10 cellular contexts compared by ENCODE assay signal in genomic region chr16:67326472-67327309, GRCh38. TPM values are rescaled to one million over a fixed set of nuclear protein-coding genes. Genes with fewer than 3 reads are reported as not detected.
DNase-seq lines count a peak whose midpoint lies in the region; FAIRE-seq lines count a peak whose summit lies in the region.
"Had no signal": no experiment of that assay in that cellular context is flagged by ENCODE, and none has a peak within 500 bp of the region (broad histone marks: within the 10 kb centered on the region; RNA-seq: fewer than 3 reads in every experiment).

TSS of gene KCTD19 (minus strand) at chr16:67326741. CDS start at chr16:67326707, 34 bp downstream.
TSS of gene LRRC36 (plus strand) at chr16:67326815. CDS start at chr16:67326863, 48 bp downstream.

- H3K4me1 ChIP-seq in subcutaneous abdominal adipose tissue (ENCODE audit: control insufficient read depth in 5 of 5, insufficient read depth in 5 of 5, low read length in 5 of 5), result peaks cover 3 to 18% (median 13%) of the 10 kb centered on the region in 5 donors

- H3K9me3 ChIP-seq in subcutaneous abdominal adipose tissue (ENCODE audit: control insufficient read depth in 5 of 5, low read length in 5 of 5), result no peaks in the 10 kb centered on the region
- H3K9me3 ChIP-seq: neutrophil had no signal

- no peaks in the 10 kb centered on the region for H3K27me3 ChIP-seq in subcutaneous abdominal adipose tissue (ENCODE audit: control insufficient read depth in 5 of 5, insufficient read depth in 4 of 5, low read length in 5 of 5)

- no peaks in the 10 kb centered on the region for H3K36me3 ChIP-seq in subcutaneous abdominal adipose tissue (ENCODE audit: control insufficient read depth in 5 of 5, insufficient read depth in 5 of 5, low read length in 5 of 5)
- H3K36me3 ChIP-seq: neutrophil had no signal

- no peak for FAIRE-seq in frontal cortex (lab: Jason Lieb, UNC)
- FAIRE-seq: A204.1 had no signal

- H3K9ac ChIP-seq in subcutaneous abdominal adipose tissue (ENCODE audit: low read length in 5 of 5), result peak within 1 kb of the TSS in 3 of 5 donors; percentile 35 to 76 (median 68)

- peak within 1 kb of the TSS; percentile 45 to 71 (median 66) for H3K4me3 ChIP-seq in subcutaneous abdominal adipose tissue (ENCODE audit: low read depth in 1 of 5, low read length in 5 of 5)

- peak; percentile 78 for DNase-seq in DMS53 (lab: John Stamatoyannopoulos, UW)
- no peak for DNase-seq in DMS53 treated with DMSO at 0.1 percent for 48 hours (lab: John Stamatoyannopoulos, UW; ENCODE audit: unreplicated experiment)
- DNase-seq in NCI-H774 (lab: John Stamatoyannopoulos, UW), result peak; percentile 54
- peak; percentile 6 to 14 for DNase-seq in activated T-helper 1 cell treated with anti-CD3 and anti-CD28 coated beads, Interleukin-2, amount 50 U/mL, for 16 hours (ENCODE audit: low read depth in 1 of 2, low spot score in 1 of 2)
- DNase-seq in frontal cortex (ENCODE audit: low spot score in 2 of 2), result peak; percentile 60 to 68
- DNase-seq in nucleus accumbens (lab: John Stamatoyannopoulos, UW), result peak in 41 of 56 donors; percentile 3 to 84 (median 24)
- DNase-seq in NOMO-1 treated with dmso at 0.1 percent for 144 hours (lab: John Stamatoyannopoulos, UW; ENCODE audit: unreplicated experiment), result no peak

- no peak within 1 kb of the TSS for H3K27ac ChIP-seq in subcutaneous abdominal adipose tissue (ENCODE audit: low read depth, low read length)
- H3K27ac ChIP-seq: neutrophil had no signal

RNA-seq across cellular contexts. Expression of gene KCTD19, which starts in this region (rescaled TPM):
- under 0.01 TPM for total RNA-seq in frontal cortex

RNA-seq across cellular contexts. Expression of gene LRRC36, which starts in this region (rescaled TPM):
- total RNA-seq in frontal cortex, result 2.4 TPM

Comparison
In these comparisons a context has a peak if more than half of its experiments do, and no peak if none do; other contexts are left out.
1. DNase-seq: peak in DMS53 (single experiment), NCI-H774 (single experiment), activated T-helper 1 cell treated with anti-CD3 and anti-CD28 coated beads, Interleukin-2, amount 50 U/mL, for 16 hours (2 of 2), frontal cortex (2 of 2) and nucleus accumbens (41 of 56); none in DMS53 treated with DMSO at 0.1 percent for 48 hours (single experiment) and NOMO-1 treated with dmso at 0.1 percent for 144 hours (single experiment).